Comparison of ENCODE assay signal across 18 cellular contexts in the genomic region with DNA sequence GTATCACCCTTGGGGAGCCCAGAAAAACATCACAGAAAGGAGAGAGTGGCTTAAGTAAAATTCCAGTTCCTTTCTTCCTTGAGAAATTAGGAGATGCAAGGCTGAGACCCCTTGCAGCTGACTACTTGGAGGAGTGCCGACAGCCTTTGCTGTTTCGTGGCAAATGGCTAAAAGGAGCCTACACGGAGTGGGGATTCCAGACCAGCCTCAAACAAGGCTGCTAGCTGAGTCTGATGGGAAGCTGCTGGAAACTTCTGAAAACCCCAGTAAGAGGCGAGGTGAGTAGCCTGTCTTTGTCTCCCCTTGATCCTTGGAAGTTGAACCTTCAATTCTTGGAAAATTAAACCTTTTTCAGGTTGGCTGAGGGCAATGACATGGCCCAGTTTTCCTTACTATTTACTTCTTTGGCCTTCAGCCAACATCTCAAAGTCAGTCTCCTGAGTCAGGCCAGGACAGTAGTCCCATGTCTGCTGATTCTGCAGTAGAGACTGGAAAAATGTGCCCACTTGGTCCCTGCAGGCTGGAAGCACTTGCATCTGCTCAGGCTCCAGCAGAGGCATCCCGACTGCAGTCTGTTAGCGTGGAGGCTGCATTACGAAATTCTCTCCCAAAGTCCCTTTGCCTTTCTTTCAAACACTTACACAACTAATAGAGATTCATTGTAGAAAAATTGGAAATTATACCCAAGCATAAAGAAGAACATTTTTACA. TPM values are rescaled to one million over a fixed set of nuclear protein-coding genes. Genes with fewer than 3 reads are reported as not detected.
A peak's percentile ranks its signal among the peaks of the same experiment; 100 is the strongest.
DNase-seq lines count a peak whose midpoint lies in the region; ATAC-seq and TF ChIP-seq lines count a peak whose summit lies in the region.
"Had no signal": no experiment of that assay in that cellular context is flagged by ENCODE, and none has a peak within 500 bp of the region (broad histone marks: within the 10 kb centered on the region; RNA-seq: fewer than 3 reads in every experiment).

No MANE protein-coding gene starts in this region.

- H3K4me3 ChIP-seq in adipocyte (ENCODE audit: low read length), result peak overlapping the region; percentile 63
- no peak overlapping the region for H3K4me3 ChIP-seq in uterus

- DNase-seq in HT-29 (ENCODE audit: low spot score), result peak; percentile 11
- DNase-seq in adipocyte (ENCODE audit: low read depth), result no peak
- DNase-seq in iris pigment epithelial cell (ENCODE audit: low read depth), result peak; percentile 33
- DNase-seq in sciatic nerve (ENCODE audit: low spot score), result no peak
- DNase-seq in HFFc6, result no peak
- no peak for DNase-seq in middle frontal gyrus (ENCODE audit: extremely low spot score, low spot score)
- DNase-seq in uterus, result no peak
- DNase-seq: activated CD4-positive, alpha-beta T cell treated with anti-CD3 and anti-CD28 coated beads, Interleukin-2, amount 50 U/mL, for 4 hours; activated naive CD4-positive, alpha-beta T cell treated with anti-CD3 and anti-CD28 coated beads, Interleukin-2, amount 50 U/mL, for 16 hours; immature natural killer cell; KG1; NCI-H2171 treated with DMSO at 0.1 percent for 48 hours; RPMI8226 had no signal

- no peak for TF ChIP-seq CTCF in HFFc6 (IDR thresholded peaks at IDR 0.05)
- TF ChIP-seq CTCF in uterus (IDR thresholded peaks at IDR 0.05), result no peak

- peak overlapping the region; percentile 77 for H3K9ac ChIP-seq in adipocyte (ENCODE audit: low read length)

- H3K27ac ChIP-seq in uterus, result no peak overlapping the region

- no peaks in the 10 kb centered on the region for H3K36me3 Mint-ChIP-seq in HFFc6 (ENCODE audit: low read depth)
- H3K36me3 Mint-ChIP-seq: immature natural killer cell, memory B cell had no signal

- H3K27me3 ChIP-seq in adipocyte (replicated peaks; ENCODE audit: control insufficient read depth, insufficient read depth, low read length), result no peaks in the 10 kb centered on the region
- no peaks in the 10 kb centered on the region for H3K27me3 ChIP-seq in uterus

- peak; percentile 55 for ATAC-seq in sciatic nerve

- H3K27me3 Mint-ChIP-seq in HFFc6 (ENCODE audit: insufficient read depth), result peaks cover 12% of the 10 kb centered on the region

- H3K4me3 Mint-ChIP-seq in HFFc6, result no peak overlapping the region
- H3K4me3 Mint-ChIP-seq: B cell; dendritic cell treated with granulocyte-macrophage colony-stimulating factor and Interleukin-4, amounts not matched to agents 40 ng/mL and 50 ng/mL, for 4 days; immature natural killer cell; memory B cell; neural crest cell had no signal

- no peaks in the 10 kb centered on the region for H3K9me3 ChIP-seq in adipocyte (ENCODE audit: control insufficient read depth, low read length)
- no peaks in the 10 kb centered on the region for H3K9me3 ChIP-seq in uterus

- no peaks in the 10 kb centered on the region for H3K4me1 Mint-ChIP-seq in HFFc6 (ENCODE audit: low read depth)
- H3K4me1 Mint-ChIP-seq: immature natural killer cell had no signal

- no peak overlapping the region for H3K27ac Mint-ChIP-seq in HFFc6
- H3K27ac Mint-ChIP-seq: B cell; dendritic cell treated with granulocyte-macrophage colony-stimulating factor and Interleukin-4, amounts not matched to agents 40 ng/mL and 50 ng/mL, for 4 days; immature natural killer cell; memory B cell had no signal

- intact Hi-C loops in sciatic nerve (cut with DNase I), result no loop called here
- intact Hi-C loops in uterus (cut with DNase I; ENCODE audit: low total_unique reads), result no loop called here

- H3K36me3 ChIP-seq in adipocyte (ENCODE audit: control insufficient read depth, insufficient read depth, low read length, severe bottlenecking) (no peaks in the 10 kb centered on the region), uterus (no peaks in the 10 kb centered on the region)

- TF ChIP-seq POLR2A in uterus (IDR thresholded peaks at IDR 0.05), result no peak

- H3K4me1 ChIP-seq in adipocyte (ENCODE audit: control insufficient read depth, insufficient read depth, low read length) (peaks cover 17% of the 10 kb centered on the region), uterus (no peaks in the 10 kb centered on the region)

- no peaks in the 10 kb centered on the region for H3K9me3 Mint-ChIP-seq in HFFc6
- H3K9me3 Mint-ChIP-seq: dendritic cell treated with granulocyte-macrophage colony-stimulating factor and Interleukin-4, amounts not matched to agents 40 ng/mL and 50 ng/mL, for 4 days; immature natural killer cell; memory B cell; neural crest cell had no signal

RNA-seq across cellular contexts. Expression of a gene that starts 23.4 kb away (rescaled TPM):
- total RNA-seq in HT-29 (2014; rRNA removed; shearing (Covaris generic)), result 0.29 TPM in 1 of 2 replicates, not detected in the other
- total RNA-seq in sciatic nerve, result not detected
- total RNA-seq in HFFc6 (2021; fragmentation: NEBNext Ultra II Directional; extraction: Animal tissue kit (Norgen Biotek cat#: 25700)), result not detected
- not detected for total RNA-seq in uterus
- total RNA-seq: B cell, neural crest cell, subcutaneous adipose tissue had no signal

Comparison
In these comparisons a context has a peak if more than half of its experiments do, and no peak if none do; other contexts are left out.
1. DNase-seq: peak in HT-29 (single experiment) and iris pigment epithelial cell (single experiment); none in adipocyte (single experiment), sciatic nerve (single experiment), HFFc6 (single experiment), middle frontal gyrus (single experiment) and uterus (0 of 2).